Comparison of ENCODE assay signal across 38 cellular contexts in genomic region chr16:35141303-35141702, GRCh38.
"Had no signal": no experiment of that assay in that cellular context is flagged by ENCODE, and none has a peak within 500 bp of the region (broad histone marks: within the 10 kb centered on the region; RNA-seq: fewer than 3 reads in every experiment).

No MANE protein-coding gene starts in this region.

- H3K4me3 Mint-ChIP-seq: activated naive CD4-positive, alpha-beta T cell treated with anti-CD3 and anti-CD28 coated beads for 36 hours; activated naive CD4-positive, alpha-beta T cell treated with anti-CD3 and anti-CD28 coated beads, Interleukin-2, amount 10 ng/mL, durations not matched to agents 7 days and 5 days; activated naive CD4-positive, alpha-beta T cell treated with anti-CD3 and anti-CD28 coated beads, Interleukin-2, amount 50 U/mL, for 24 hours; activated naive CD8-positive, alpha-beta T cell; activated naive CD8-positive, alpha-beta T cell treated with anti-CD3 and anti-CD28 coated beads for 36 hours; activated naive CD8-positive, alpha-beta T cell treated with anti-CD3 and anti-CD28 coated beads, Interleukin-2, amount 10 ng/mL, durations not matched to agents 7 days and 5 days; activated naive CD8-positive, alpha-beta T cell treated with anti-CD3 and anti-CD28 coated beads, Interleukin-2, amount 50 U/mL, for 24 hours; activated T-cell treated with anti-CD3 and anti-CD28 coated beads, Interleukin-2, amount 50 U/mL, for 24 hours; activated T-cell treated with anti-CD3 and anti-CD28 coated beads, Interleukin-2, amount 50 U/mL, for 4 hours; activated T-cell treated with anti-CD3 and anti-CD28 coated beads, Interleukin-2, amount 50 U/mL, for 72 hours; activated T-helper 1 cell treated with anti-CD3 and anti-CD28 coated beads, Interleukin-12 subunit alpha, Interleukin-12 subunit beta, Interleukin-2, Interleukin-4 antibody, amounts not matched to agents 30 ng/mL and 10 ng/mL and 1 ng/mL, durations not matched to agents 14 hours and 24 hours and 36 hours; activated T-helper 17 cell treated with anti-CD3 and anti-CD28 coated beads, Interleukin-2, amount 50 U/mL, for 72 hours; brain; central memory CD8-positive, alpha-beta T cell had no signal

- H3K9me3 ChIP-seq: adrenal gland, body of pancreas had no signal

- H3K36me3 ChIP-seq: adrenal gland, ascending aorta, brain microvascular endothelial cell, breast epithelium, cardiac muscle cell had no signal

- H3K4me3 ChIP-seq: adrenal gland, ascending aorta, body of pancreas, breast epithelium, cardiac muscle cell had no signal

- ATAC-seq: activated naive CD4-positive, alpha-beta T cell treated with anti-CD3 and anti-CD28 coated beads, Interleukin-2, amount 50 U/mL, for 72 hours; activated naive CD8-positive, alpha-beta T cell treated with anti-CD3 and anti-CD28 coated beads, Interleukin-2, amount 50 U/mL, for 24 hours; activated T-cell treated with anti-CD3 and anti-CD28 coated beads, Interleukin-2, amount 50 U/mL, for 4 hours; activated T-cell treated with anti-CD3 and anti-CD28 coated beads, Interleukin-2, amount 50 U/mL, for 72 hours; activated T-helper 17 cell treated with anti-CD3 and anti-CD28 coated beads, Interleukin-2, amount 50 U/mL, for 72 hours; body of pancreas had no signal

- H3K27ac Mint-ChIP-seq: activated naive CD4-positive, alpha-beta T cell treated with anti-CD3 and anti-CD28 coated beads for 36 hours; activated naive CD4-positive, alpha-beta T cell treated with anti-CD3 and anti-CD28 coated beads, Interleukin-2, amount 10 ng/mL, durations not matched to agents 7 days and 5 days; activated naive CD4-positive, alpha-beta T cell treated with anti-CD3 and anti-CD28 coated beads, Interleukin-2, amount 50 U/mL, for 24 hours; activated naive CD4-positive, alpha-beta T cell treated with anti-CD3 and anti-CD28 coated beads, Interleukin-2, amount 50 U/mL, for 72 hours; activated naive CD8-positive, alpha-beta T cell; activated naive CD8-positive, alpha-beta T cell treated with anti-CD3 and anti-CD28 coated beads for 36 hours; activated naive CD8-positive, alpha-beta T cell treated with anti-CD3 and anti-CD28 coated beads, Interleukin-2, amount 10 ng/mL, durations not matched to agents 7 days and 5 days; activated naive CD8-positive, alpha-beta T cell treated with anti-CD3 and anti-CD28 coated beads, Interleukin-2, amount 50 U/mL, for 24 hours; activated T-cell treated with anti-CD3 and anti-CD28 coated beads, Interleukin-2, amount 50 U/mL, for 24 hours; activated T-cell treated with anti-CD3 and anti-CD28 coated beads, Interleukin-2, amount 50 U/mL, for 72 hours; activated T-helper 1 cell treated with anti-CD3 and anti-CD28 coated beads, Interleukin-12 subunit alpha, Interleukin-12 subunit beta, Interleukin-2, Interleukin-4 antibody, amounts not matched to agents 30 ng/mL and 10 ng/mL and 1 ng/mL, durations not matched to agents 14 hours and 24 hours and 36 hours; activated T-helper 17 cell treated with anti-CD3 and anti-CD28 coated beads, Interleukin-2, amount 50 U/mL, for 72 hours; activated T-helper 2 cell treated with anti-CD3 and anti-CD28 coated beads, Interferon-gamma antibody, Interleukin-2, Interleukin-4, amounts not matched to agents 10 μg/mL and 5 μg/mL and 100 μg/mL, durations not matched to agents 14 hours and 24 hours and 36 hours; brain had no signal

- H3K27ac ChIP-seq: adrenal gland, ascending aorta, body of pancreas, brain microvascular endothelial cell, breast epithelium, cardiac muscle cell had no signal

- H3K27me3 Mint-ChIP-seq: activated naive CD4-positive, alpha-beta T cell treated with anti-CD3 and anti-CD28 coated beads, Interleukin-2, amount 10 ng/mL, durations not matched to agents 7 days and 5 days; activated naive CD4-positive, alpha-beta T cell treated with anti-CD3 and anti-CD28 coated beads, Interleukin-2, amount 50 U/mL, for 24 hours; activated naive CD8-positive, alpha-beta T cell; activated naive CD8-positive, alpha-beta T cell treated with anti-CD3 and anti-CD28 coated beads for 36 hours; activated naive CD8-positive, alpha-beta T cell treated with anti-CD3 and anti-CD28 coated beads, Interleukin-2, amount 10 ng/mL, durations not matched to agents 7 days and 5 days; activated naive CD8-positive, alpha-beta T cell treated with anti-CD3 and anti-CD28 coated beads, Interleukin-2, amount 50 U/mL, for 24 hours; activated T-cell treated with anti-CD3 and anti-CD28 coated beads, Interleukin-2, amount 50 U/mL, for 24 hours; activated T-helper 17 cell treated with anti-CD3 and anti-CD28 coated beads, Interleukin-2, amount 50 U/mL, for 72 hours; central memory CD8-positive, alpha-beta T cell had no signal

- H3K36me3 Mint-ChIP-seq: activated naive CD4-positive, alpha-beta T cell treated with anti-CD3 and anti-CD28 coated beads, Interleukin-2, amount 10 ng/mL, durations not matched to agents 7 days and 5 days; activated naive CD8-positive, alpha-beta T cell had no signal

- H3K4me1 Mint-ChIP-seq: activated naive CD4-positive, alpha-beta T cell treated with anti-CD3 and anti-CD28 coated beads, Interleukin-2, amount 10 ng/mL, durations not matched to agents 7 days and 5 days; activated naive CD4-positive, alpha-beta T cell treated with anti-CD3 and anti-CD28 coated beads, Interleukin-2, amount 50 U/mL, for 24 hours; activated naive CD8-positive, alpha-beta T cell treated with anti-CD3 and anti-CD28 coated beads for 36 hours; activated naive CD8-positive, alpha-beta T cell treated with anti-CD3 and anti-CD28 coated beads, Interleukin-2, amount 10 ng/mL, durations not matched to agents 7 days and 5 days; activated naive CD8-positive, alpha-beta T cell treated with anti-CD3 and anti-CD28 coated beads, Interleukin-2, amount 50 U/mL, for 24 hours; activated T-helper 17 cell treated with anti-CD3 and anti-CD28 coated beads, Interleukin-2, amount 50 U/mL, for 72 hours; brain; central memory CD8-positive, alpha-beta T cell had no signal

- H3K27me3 ChIP-seq: adrenal gland, ascending aorta, body of pancreas, brain microvascular endothelial cell, breast epithelium, cardiac muscle cell had no signal

- H3K4me1 ChIP-seq: adrenal gland, ascending aorta, body of pancreas, breast epithelium had no signal

- DNase-seq: activated effector memory CD4-positive, alpha-beta T cell treated with anti-CD3 and anti-CD28 coated beads, Interleukin-2, amount 50 U/mL, for 16 hours; activated effector memory CD4-positive, alpha-beta T cell treated with Interleukin-2 at 50 U/mL for 16 hours; activated gamma-delta T cell; activated gamma-delta T cell treated with Interleukin-2 at 50 U/mL for 16 hours; activated naive CD4-positive, alpha-beta T cell; activated naive CD4-positive, alpha-beta T cell treated with anti-CD3 and anti-CD28 coated beads for 36 hours; activated naive CD4-positive, alpha-beta T cell treated with anti-CD3 and anti-CD28 coated beads, Interleukin-2, amount 10 ng/mL, durations not matched to agents 7 days and 5 days; activated naive CD4-positive, alpha-beta T cell treated with anti-CD3 and anti-CD28 coated beads, Interleukin-2, amount 50 U/mL, for 16 hours; activated naive CD4-positive, alpha-beta T cell treated with Interleukin-2 at 50 U/mL for 16 hours; activated naive CD8-positive, alpha-beta T cell treated with anti-CD3 and anti-CD28 coated beads for 36 hours; activated naive CD8-positive, alpha-beta T cell treated with anti-CD3 and anti-CD28 coated beads, Interleukin-2, amount 10 ng/mL, durations not matched to agents 7 days and 5 days; activated naive CD8-positive, alpha-beta T cell treated with anti-CD3 and anti-CD28 coated beads, Interleukin-2, amount 50 U/mL, for 24 hours; activated T-cell treated with anti-CD3 and anti-CD28 coated beads for 4 hours; activated T-cell treated with anti-CD3 and anti-CD28 coated beads, Interleukin-2, amount 50 U/mL, for 1 hour; activated T-cell treated with anti-CD3 and anti-CD28 coated beads, Interleukin-2, amount 50 U/mL, for 24 hours; activated T-cell treated with anti-CD3 and anti-CD28 coated beads, Interleukin-2, amount 50 U/mL, for 4 hours; activated T-cell treated with anti-CD3 and anti-CD28 coated beads, Interleukin-2, amount 50 U/mL, for 48 hours; activated T-cell treated with anti-CD3 and anti-CD28 coated beads, Interleukin-2, amount 50 U/mL, for 72 hours; adrenal gland; amniotic stem cell; amygdala; anterior cingulate cortex; body of pancreas; brain microvascular endothelial cell; caudate nucleus; central memory CD4-positive, alpha-beta T cell; cerebellar nuclear complex had no signal
